ENCODE assay signal across 16 cellular contexts in the genomic region with DNA sequence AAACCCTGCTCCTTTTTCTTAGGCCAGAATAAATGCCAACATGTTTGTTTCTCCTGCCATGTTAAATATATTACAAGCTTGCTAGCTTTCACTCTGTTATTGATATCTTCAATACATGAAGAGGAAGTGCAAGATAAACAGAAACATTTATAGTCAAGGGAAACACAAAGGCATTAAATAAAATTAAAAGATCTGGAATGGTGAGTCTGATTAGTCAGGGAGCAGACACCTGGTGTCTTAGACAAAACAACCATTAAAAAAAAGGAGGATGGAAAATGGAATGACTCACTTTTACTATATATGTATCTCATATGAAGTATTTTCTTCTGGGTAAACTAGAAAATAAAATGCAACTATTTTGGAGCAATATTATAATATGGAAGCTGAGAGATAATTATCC.
DNase-seq lines count a peak whose midpoint lies in the region; ATAC-seq, FAIRE-seq and TF ChIP-seq lines count a peak whose summit lies in the region.
"Had no signal": no experiment of that assay in that cellular context is flagged by ENCODE, and none has a peak within 500 bp of the region (broad histone marks: within the 10 kb centered on the region; RNA-seq: fewer than 3 reads in every experiment).

No MANE protein-coding gene starts in this region.

- FAIRE-seq in GM19239 (lab: Jason Lieb, UNC): peak; percentile 18

- no peaks in the 10 kb centered on the region for H3K36me3 Mint-ChIP-seq in nephron (ENCODE audit: low read depth)

- no peak for TF ChIP-seq CTCF in nephron (IDR thresholded peaks at IDR 0.05; ENCODE audit: unreplicated experiment in 3 of 3)

- DNase-seq in GM19239 (ENCODE audit: insufficient read length, low spot score) (no peak), M059J (ENCODE audit: low read depth) (peak; percentile 5), dermis blood vessel endothelial cell (peak; percentile 55), DMS153 (lab: John Stamatoyannopoulos, UW) (no peak), left ventricle myocardium superior (no peak)
- DNase-seq: C1 segment of cervical spinal cord; DMS 273 treated with DMSO at 0.1 percent for 48 hours; H7; Kasumi-1; NCI-H187; NCI-H526 treated with DMSO at 0.1 percent for 48 hours; NK-92 treated with Interleukin-12 subunit alpha and Interleukin-12 subunit beta, amount 100 ng/mL, for 24 hours; SIG-M5 had no signal

- H3K27ac Mint-ChIP-seq in nephron: peak overlapping the region; percentile 10 to 57 (median 14)
- H3K27ac Mint-ChIP-seq: IgD-negative memory B cell had no signal

- no peak overlapping the region for H3K4me3 Mint-ChIP-seq in nephron
- H3K4me3 Mint-ChIP-seq: IgD-negative memory B cell had no signal

- no peaks in the 10 kb centered on the region for H3K9me3 Mint-ChIP-seq in nephron
- H3K9me3 Mint-ChIP-seq: IgD-negative memory B cell had no signal

- no peak for ATAC-seq in HG02571 (IDR thresholded peaks at IDR 0.05; ENCODE audit: unreplicated experiment)
- no peak for ATAC-seq in left ventricle myocardium superior

- peaks cover 8% of the 10 kb centered on the region for H3K4me1 Mint-ChIP-seq in nephron

- intact Hi-C loops in left ventricle myocardium superior (cut with micrococcal nuclease): no loop called here

- no peaks in the 10 kb centered on the region for H3K27me3 Mint-ChIP-seq in nephron (ENCODE audit: low read depth)
- H3K27me3 Mint-ChIP-seq: IgD-negative memory B cell had no signal

Comparison
In these comparisons a context has a peak if more than half of its experiments do, and no peak if none do; other contexts are left out.
1. DNase-seq: peak in M059J (single experiment) and dermis blood vessel endothelial cell (single experiment); none in GM19239 (single experiment), DMS153 (single experiment) and left ventricle myocardium superior (single experiment).